In genomic region chr3:129020691-129021090, GRCh38 we compare ENCODE assay signal across 18 cellular contexts. TPM values are rescaled to one million over a fixed set of nuclear protein-coding genes. Genes with fewer than 3 reads are reported as not detected.
DNase-seq lines count a peak whose midpoint lies in the region; ATAC-seq, FAIRE-seq and TF ChIP-seq lines count a peak whose summit lies in the region.
"Had no signal": no experiment of that assay in that cellular context is flagged by ENCODE, and none has a peak within 500 bp of the region (broad histone marks: within the 10 kb centered on the region; RNA-seq: fewer than 3 reads in every experiment).

No MANE protein-coding gene starts in this region.

- H3K4me1 ChIP-seq in right atrium auricular region (peaks cover 0 to 75% of the 10 kb centered on the region in 2 donors), SJSA1 (replicated peaks) (peaks cover 67% of the 10 kb centered on the region), lower lobe of right lung (peaks cover 80% of the 10 kb centered on the region), suprapubic skin (peaks cover 12% of the 10 kb centered on the region), small intestine (ENCODE audit: control insufficient read depth in 2 of 2, insufficient read depth in 1 of 2, low read depth in 1 of 2, low read length in 1 of 2) (peaks cover 0 to 14% of the 10 kb centered on the region in 2 donors)

- DNase-seq in Right ventricle myocardium superior (peak; percentile 36), right atrium auricular region (ENCODE audit: low spot score) (no peak), SJSA1 (ENCODE audit: low read depth in 1 of 2, low spot score in 2 of 2) (no peak), lower lobe of right lung (no peak), suprapubic skin (ENCODE audit: low spot score in 2 of 2) (no peak), small intestine (no peak)
- no peak for DNase-seq in activated CD4-positive, alpha-beta memory T cell treated with anti-CD3 and anti-CD28 coated beads, Interleukin-2, amount 10 ng/mL, durations not matched to agents 7 days and 5 days
- DNase-seq: 8988T; CD8-positive, alpha-beta T cell; GDM1; GOT3; NCI-H187 treated with DMSO at 0.1 percent for 48 hours; NCI-H526 treated with DMSO at 0.1 percent for 48 hours had no signal

- no peak for TF ChIP-seq EP300 in suprapubic skin (IDR thresholded peaks at IDR 0.05)

- TF ChIP-seq CTCF in right atrium auricular region (IDR thresholded peaks at IDR 0.05) (no peak), lower lobe of right lung (IDR thresholded peaks at IDR 0.05) (no peak), suprapubic skin (IDR thresholded peaks at IDR 0.05) (no peak)

- no peak overlapping the region for H3K27ac Mint-ChIP-seq in activated CD4-positive, alpha-beta memory T cell treated with anti-CD3 and anti-CD28 coated beads, Interleukin-2, amount 10 ng/mL, durations not matched to agents 7 days and 5 days
- H3K27ac Mint-ChIP-seq: CD8-positive, alpha-beta T cell had no signal

- no peak overlapping the region for H3K27ac ChIP-seq in right atrium auricular region
- H3K27ac ChIP-seq in SJSA1, result peak overlapping the region; percentile 90
- peak overlapping the region; percentile 68 for H3K27ac ChIP-seq in lower lobe of right lung
- peak overlapping the region; percentile 32 for H3K27ac ChIP-seq in suprapubic skin
- H3K27ac ChIP-seq in small intestine (ENCODE audit: low read depth in 1 of 2, low read length in 1 of 2), result peak overlapping the region in 1 of 2 donors; percentile 85
- H3K27ac ChIP-seq: BLaER1, HL-60 had no signal

- H3K9me3 ChIP-seq in right atrium auricular region (no peaks in the 10 kb centered on the region), SJSA1 (replicated peaks) (no peaks in the 10 kb centered on the region), lower lobe of right lung (no peaks in the 10 kb centered on the region), suprapubic skin (no peaks in the 10 kb centered on the region), small intestine (ENCODE audit: control insufficient read depth, low read depth) (no peaks in the 10 kb centered on the region)
- H3K9me3 ChIP-seq: BLaER1 had no signal

- 74% methylated on average over 4 of the region's 5 CpGs for WGBS in suprapubic skin
- 62 to 83% (median 76%) methylated on average over 5 of the region's 5 CpGs for WGBS in small intestine, 3 donors

- CTCF ChIA-PET in activated CD4-positive, alpha-beta memory T cell treated with anti-CD3 and anti-CD28 coated beads, Interleukin-2, amount 10 ng/mL, durations not matched to agents 7 days and 5 days (lab: Charles Lee), result interaction anchor here (1.4 to 2.4 kb wide), 2 partner anchors 32 to 50 kb away, joined by 3 to 7 read pairs; no protein-coding TSS in a partner anchor

- H3K4me1 Mint-ChIP-seq in activated CD4-positive, alpha-beta memory T cell treated with anti-CD3 and anti-CD28 coated beads, Interleukin-2, amount 10 ng/mL, durations not matched to agents 7 days and 5 days, result peaks cover 28% of the 10 kb centered on the region

- H3K27me3 ChIP-seq in right atrium auricular region (no peaks in the 10 kb centered on the region), SJSA1 (replicated peaks) (no peaks in the 10 kb centered on the region), lower lobe of right lung (ENCODE audit: low read depth) (no peaks in the 10 kb centered on the region), suprapubic skin (no peaks in the 10 kb centered on the region), small intestine (ENCODE audit: control insufficient read depth in 2 of 2, insufficient read depth in 2 of 2, low read length in 2 of 2) (no peaks in the 10 kb centered on the region)
- H3K27me3 ChIP-seq: BLaER1 had no signal

- H3K27me3 Mint-ChIP-seq in activated CD4-positive, alpha-beta memory T cell treated with anti-CD3 and anti-CD28 coated beads, Interleukin-2, amount 10 ng/mL, durations not matched to agents 7 days and 5 days, result peaks cover 2% of the 10 kb centered on the region

- H3K4me3 ChIP-seq in right atrium auricular region, result no peak overlapping the region
- no peak overlapping the region for H3K4me3 ChIP-seq in SJSA1
- no peak overlapping the region for H3K4me3 ChIP-seq in lower lobe of right lung
- H3K4me3 ChIP-seq in suprapubic skin, result no peak overlapping the region
- no peak overlapping the region for H3K4me3 ChIP-seq in small intestine (ENCODE audit: low read depth in 1 of 2, low read length in 2 of 2)
- H3K4me3 ChIP-seq: BLaER1, GM12878 had no signal

- no peak for FAIRE-seq in small intestine (lab: Jason Lieb, UNC)
- FAIRE-seq: GM12878, HTR-8/SVneo had no signal

- no peak for TF ChIP-seq POLR2A in suprapubic skin (IDR thresholded peaks at IDR 0.05)

- intact Hi-C loops in Right ventricle myocardium superior (cut with DNase I), result no loop called here
- intact Hi-C loops in lower lobe of right lung (cut with DNase I), result no loop called here

- H3K4me3 Mint-ChIP-seq in activated CD4-positive, alpha-beta memory T cell treated with anti-CD3 and anti-CD28 coated beads, Interleukin-2, amount 10 ng/mL, durations not matched to agents 7 days and 5 days, result no peak overlapping the region
- H3K4me3 Mint-ChIP-seq: CD8-positive, alpha-beta T cell had no signal

- no peaks in the 10 kb centered on the region for H3K36me3 Mint-ChIP-seq in activated CD4-positive, alpha-beta memory T cell treated with anti-CD3 and anti-CD28 coated beads, Interleukin-2, amount 10 ng/mL, durations not matched to agents 7 days and 5 days (ENCODE audit: low read depth)
- H3K36me3 Mint-ChIP-seq: CD8-positive, alpha-beta T cell had no signal

- no peaks in the 10 kb centered on the region for H3K36me3 ChIP-seq in right atrium auricular region
- no peaks in the 10 kb centered on the region for H3K36me3 ChIP-seq in SJSA1
- no peaks in the 10 kb centered on the region for H3K36me3 ChIP-seq in lower lobe of right lung
- H3K36me3 ChIP-seq in suprapubic skin, result no peaks in the 10 kb centered on the region
- no peaks in the 10 kb centered on the region for H3K36me3 ChIP-seq in small intestine (ENCODE audit: control insufficient read depth in 2 of 2, insufficient read depth in 2 of 2, low read length in 2 of 2)
- H3K36me3 ChIP-seq: BLaER1 had no signal

- POLR2A ChIA-PET in activated CD4-positive, alpha-beta memory T cell treated with anti-CD3 and anti-CD28 coated beads, Interleukin-2, amount 10 ng/mL, durations not matched to agents 7 days and 5 days (lab: Charles Lee), result interaction anchor here (0.7 kb wide), 1 partner anchor 225 kb away, joined by 4 read pairs; no protein-coding TSS in a partner anchor

- ATAC-seq in Right ventricle myocardium superior (ENCODE audit: poor library complexity) (no peak), lower lobe of right lung (no peak), GM19023 (IDR thresholded peaks at IDR 0.05; ENCODE audit: unreplicated experiment) (no peak)
- ATAC-seq: CD8-positive, alpha-beta T cell; GM12878 had no signal

- H3K9me3 Mint-ChIP-seq in activated CD4-positive, alpha-beta memory T cell treated with anti-CD3 and anti-CD28 coated beads, Interleukin-2, amount 10 ng/mL, durations not matched to agents 7 days and 5 days, result no peaks in the 10 kb centered on the region
- H3K9me3 Mint-ChIP-seq: CD8-positive, alpha-beta T cell had no signal

RNA-seq across cellular contexts. Expression of gene EFCC1, which starts 19.6 kb away (rescaled TPM):
- 2.4 TPM for total RNA-seq in Right ventricle myocardium superior
- 1 to 10 TPM; 1.2 to 1.5 TPM for total RNA-seq in right atrium auricular region
- 1.5 and 2.8 TPM in 2 replicates for total RNA-seq in SJSA1 (2014; rRNA removed; shearing (Covaris generic))
- total RNA-seq in lower lobe of right lung, result 12.1 TPM
- 1 to 10 TPM in 2 of 4 donors, under 1 TPM in 2; 0.76 to 2.5 (median 1.1) TPM for total RNA-seq in suprapubic skin
- 1 to 10 TPM in 2 of 3 donors, not detected in 1; 1.6 to 3.7 TPM for polyA plus RNA-seq in small intestine
- total RNA-seq in activated CD4-positive, alpha-beta memory T cell treated with anti-CD3 and anti-CD28 coated beads, Interleukin-2, amount 10 ng/mL, durations not matched to agents 7 days and 5 days, result not detected
- total RNA-seq: GM12878 had no signal
- polyA plus RNA-seq: GM12878 had no signal

RNA-seq across cellular contexts. Expression of gene CFAP92, which starts 26.8 kb away (rescaled TPM):
- not detected for total RNA-seq in Right ventricle myocardium superior
- total RNA-seq in right atrium auricular region, result not detected
- 0.71 TPM in 1 of 2 replicates, not detected in the other for total RNA-seq in SJSA1 (2014; rRNA removed; shearing (Covaris generic))
- total RNA-seq in lower lobe of right lung, result 2.0 TPM
- total RNA-seq in suprapubic skin, result 1 to 10 TPM in 2 of 4 donors, under 1 TPM in 2; 0.11 to 1.7 (median 0.87) TPM
- under 1 TPM in 1 of 3 donors, not detected in 2; 0.78 TPM for polyA plus RNA-seq in small intestine
- under 1 TPM in 1 of 2 experiments, not detected in 1; 0.15 TPM for total RNA-seq in activated CD4-positive, alpha-beta memory T cell treated with anti-CD3 and anti-CD28 coated beads, Interleukin-2, amount 10 ng/mL, durations not matched to agents 7 days and 5 days
- total RNA-seq: GM12878 had no signal

RNA-seq across cellular contexts. Expression of gene GP9, which starts 39.9 kb away (rescaled TPM):
- not detected for total RNA-seq in Right ventricle myocardium superior
- total RNA-seq in right atrium auricular region, result not detected
- total RNA-seq in SJSA1 (2014; rRNA removed; shearing (Covaris generic)), result not detected in 2 replicates
- 2.6 TPM for total RNA-seq in lower lobe of right lung
- not detected for total RNA-seq in suprapubic skin
- under 1 TPM in 1 of 3 donors, not detected in 2; 0.06 TPM for polyA plus RNA-seq in small intestine
- total RNA-seq in activated CD4-positive, alpha-beta memory T cell treated with anti-CD3 and anti-CD28 coated beads, Interleukin-2, amount 10 ng/mL, durations not matched to agents 7 days and 5 days, result not detected
- total RNA-seq: CD8-positive, alpha-beta T cell; GM12878 had no signal

Comparison
In these comparisons a context has a peak if more than half of its experiments do, and no peak if none do; other contexts are left out.
1. H3K27ac ChIP-seq: peak in SJSA1 (single experiment), lower lobe of right lung (single experiment) and suprapubic skin (single experiment); none in right atrium auricular region (0 of 2).